ENCODE assay signal across 23 cellular contexts in genomic region chr15:92059036-92059970, GRCh38.
DNase-seq lines count a peak whose midpoint lies in the region; TF ChIP-seq lines count a peak whose summit lies in the region.
"Had no signal": no experiment of that assay in that cellular context is flagged by ENCODE, and none has a peak within 500 bp of the region (broad histone marks: within the 10 kb centered on the region; RNA-seq: fewer than 3 reads in every experiment).

No MANE protein-coding gene starts in this region.

- no peak overlapping the region for H3K18ac ChIP-seq in trophoblast cell (ENCODE audit: low read length)

- no peak overlapping the region for H4K91ac ChIP-seq in trophoblast cell (ENCODE audit: low read depth, low read length)

- peaks cover 12% of the 10 kb centered on the region for H3K4me1 ChIP-seq in BE2C
- peaks cover 0 to 12% of the 10 kb centered on the region in 2 donors for H3K4me1 ChIP-seq in esophagus (ENCODE audit: control insufficient read depth in 2 of 2, insufficient read depth in 2 of 2, low read length in 1 of 2)
- no peaks in the 10 kb centered on the region for H3K4me1 ChIP-seq in trophoblast cell (ENCODE audit: control insufficient read depth in 1 of 2, insufficient read depth in 2 of 2, low read length in 2 of 2)
- H3K4me1 ChIP-seq: colonic mucosa, sigmoid colon, SJSA1, upper lobe of left lung had no signal

- no peak overlapping the region for H3K14ac ChIP-seq in trophoblast cell (ENCODE audit: low read length)

- no peak overlapping the region for H3K23ac ChIP-seq in trophoblast cell (ENCODE audit: low read length)

- WGBS in esophagus, 2 donors: 60 to 73% methylated on average over 15 of the region's 15 CpGs
- WGBS in trophoblast cell (ENCODE audit: extremely low coverage, insufficient coverage, insufficient read length): no CpG with 5 or more reads among the region's 15 CpGs

- DNase-seq in BE2C: peak; percentile 58
- peak; percentile 82 for DNase-seq in NCI-H2171 treated with DMSO at 0.1 percent for 48 hours (lab: John Stamatoyannopoulos, UW)
- DNase-seq in trophoblast cell: peak; percentile 84 to 85
- DNase-seq in NCI-H1930 (lab: John Stamatoyannopoulos, UW): no peak
- no peak for DNase-seq in activated CD4-positive, CD25-positive, alpha-beta regulatory T cell (lab: John Stamatoyannopoulos, UW)
- DNase-seq in activated CD4-positive, alpha-beta T cell treated with anti-CD3 and anti-CD28 coated beads for 4 hours: no peak
- DNase-seq: activated CD4-positive, alpha-beta T cell treated with anti-CD3 and anti-CD28 coated beads, Interleukin-2, amount 10 ng/mL, durations not matched to agents 7 days and 5 days; activated CD8-positive, alpha-beta memory T cell treated with anti-CD3 and anti-CD28 coated beads, Interleukin-2, amount 50 U/mL, for 4 hours; activated naive CD8-positive, alpha-beta T cell treated with anti-CD3 and anti-CD28 coated beads, Interleukin-2, amount 10 ng/mL, durations not matched to agents 7 days and 5 days; CD4-positive, alpha-beta T cell; colonic mucosa; endodermal cell; GF-D8; glutamatergic neuron; HCEC 1CT; naive thymus-derived CD8-positive, alpha-beta T cell; NCI-H1105 treated with DMSO at 0.1 percent for 48 hours; NCI-H748 treated with DMSO at 0.1 percent for 48 hours; sigmoid colon; stimulated activated CD8-positive, alpha-beta memory T cell treated with anti-CD3 and anti-CD28 coated beads, Interleukin-4, amount 100 ng/mL, for 48 hours had no signal

- H3K4me3 ChIP-seq in BE2C (ENCODE audit: low read depth, low read length): peak overlapping the region; percentile 11; the same call in 1 of the 2 replicates
- H3K4me3 ChIP-seq in esophagus (ENCODE audit: low read depth in 1 of 2, low read length in 2 of 2): no peak overlapping the region
- H3K4me3 ChIP-seq in trophoblast cell (ENCODE audit: low read depth, low read length): no peak overlapping the region
- H3K4me3 ChIP-seq: colonic mucosa, sigmoid colon, SJSA1, upper lobe of left lung had no signal

- no peak overlapping the region for H2BK120ac ChIP-seq in trophoblast cell (ENCODE audit: insufficient read depth, low read length, poor library complexity)

- TF ChIP-seq CTCF in BE2C (IDR thresholded peaks at IDR 0.05; ENCODE audit: low read depth, low read length): no peak

- no peak overlapping the region for H3K9ac ChIP-seq in trophoblast cell (ENCODE audit: low read length)

- H3K27me3 ChIP-seq in BE2C: no peaks in the 10 kb centered on the region; the same call in 1 of the 2 replicates
- H3K27me3 ChIP-seq in esophagus (ENCODE audit: control insufficient read depth in 1 of 2, insufficient read depth in 2 of 2, low read length in 2 of 2): no peaks in the 10 kb centered on the region
- no peaks in the 10 kb centered on the region for H3K27me3 ChIP-seq in trophoblast cell (ENCODE audit: insufficient read depth, low read length)
- H3K27me3 ChIP-seq: colonic mucosa, sigmoid colon, SJSA1, upper lobe of left lung had no signal

- H3K36me3 ChIP-seq in BE2C: no peaks in the 10 kb centered on the region
- no peaks in the 10 kb centered on the region for H3K36me3 ChIP-seq in esophagus (ENCODE audit: control insufficient read depth in 2 of 2, insufficient read depth in 2 of 2, low read length in 1 of 2)
- H3K36me3 ChIP-seq in trophoblast cell (ENCODE audit: control insufficient read depth in 1 of 2, insufficient read depth in 2 of 2, low read length in 2 of 2): no peaks in the 10 kb centered on the region
- H3K36me3 ChIP-seq: colonic mucosa, sigmoid colon, SJSA1, upper lobe of left lung had no signal

- H2BK5ac ChIP-seq in trophoblast cell (ENCODE audit: low read depth, low read length, poor library complexity): no peak overlapping the region

- H3K79me1 ChIP-seq in trophoblast cell (ENCODE audit: low read length): no peaks in the 10 kb centered on the region

- no peaks in the 10 kb centered on the region for H3K79me2 ChIP-seq in trophoblast cell (ENCODE audit: control insufficient read depth, insufficient read depth, low read length, poor library complexity)

- no peak overlapping the region for H3K4me2 ChIP-seq in trophoblast cell (ENCODE audit: low read length)

- H3K27ac ChIP-seq in esophagus (ENCODE audit: low read depth in 2 of 2, low read length in 1 of 2): peak overlapping the region; percentile 8 to 44
- H3K27ac ChIP-seq in trophoblast cell (ENCODE audit: low read depth, low read length): no peak overlapping the region
- H3K27ac ChIP-seq: colonic mucosa, sigmoid colon, SJSA1, upper lobe of left lung had no signal

- no peak overlapping the region for H2AFZ ChIP-seq in trophoblast cell (ENCODE audit: insufficient read depth, low read length, poor library complexity)

- H3K4ac ChIP-seq in trophoblast cell (ENCODE audit: low read depth, low read length): no peak overlapping the region

- H2AK5ac ChIP-seq in trophoblast cell (ENCODE audit: low read length): no peak overlapping the region

- no peak overlapping the region for H2BK12ac ChIP-seq in trophoblast cell (ENCODE audit: low read length)

- H3K9me3 ChIP-seq in BE2C (no peaks in the 10 kb centered on the region), esophagus (ENCODE audit: control insufficient read depth in 2 of 2, insufficient read depth in 1 of 2, low read depth in 1 of 2, low read length in 1 of 2) (no peaks in the 10 kb centered on the region), trophoblast cell (ENCODE audit: insufficient read depth, low read depth, low read length) (no peaks in the 10 kb centered on the region)
- H3K9me3 ChIP-seq: colonic mucosa, SJSA1, upper lobe of left lung had no signal

- no peak overlapping the region for H4K8ac ChIP-seq in trophoblast cell (ENCODE audit: low read depth, low read length)

- H4K12ac ChIP-seq in trophoblast cell (ENCODE audit: low read depth, low read length): no peak overlapping the region

Comparison
In these comparisons a context has a peak if more than half of its experiments do, and no peak if none do; other contexts are left out.
1. DNase-seq: peak in BE2C (single experiment), NCI-H2171 treated with DMSO at 0.1 percent for 48 hours (single experiment) and trophoblast cell (2 of 2); none in NCI-H1930 (0 of 2), activated CD4-positive, CD25-positive, alpha-beta regulatory T cell (0 of 4) and activated CD4-positive, alpha-beta T cell treated with anti-CD3 and anti-CD28 coated beads for 4 hours (0 of 2).